ENCODE assay signal across 8 cellular contexts in genomic region chr1:222455188-222455879, GRCh38.
DNase-seq lines count a peak whose midpoint lies in the region; ATAC-seq and TF ChIP-seq lines count a peak whose summit lies in the region.

No MANE protein-coding gene starts in this region.

- WGBS in right cardiac atrium: 5% methylated on average over 16 of the region's 16 CpGs

- no peak for TF ChIP-seq POLR2A in gastrocnemius medialis (IDR thresholded peaks at IDR 0.05)

- DNase-seq in activated gamma-delta T cell treated with Interleukin-2 at 50 U/mL for 16 hours (peak; percentile 85), activated gamma-delta T cell (lab: John Stamatoyannopoulos, UW) (no peak), NCI-H146 (lab: John Stamatoyannopoulos, UW) (peak; percentile 70), T-helper 17 cell (peak; percentile 56 to 78 (median 57)), amygdala (lab: John Stamatoyannopoulos, UW) (peak; percentile 8 to 93 (median 68)), right cardiac atrium (peak; percentile 81 to 94 (median 89)), gastrocnemius medialis (peak; percentile 66 to 76)

- in situ Hi-C loops in gastrocnemius medialis (cut with MboI; ENCODE audit: low sequenced_read_pairs in 4 of 4): loop anchor here in 3 of 4 donors (10.0 to 25.0 kb wide), 4 partner anchors 632 to 1593 kb away; partner anchors contain the start of gene DUSP10 (in 2 of the 3)

- intact Hi-C loops in right cardiac atrium (cut with DNase I): loop anchor here in 3 of 4 donors (10.0 kb wide), 4 partner anchors 361 to 971 kb away; partner anchors contain the start of gene DUSP10 (in 1 of the 3)
- intact Hi-C loops in gastrocnemius medialis (cut with DNase I; ENCODE audit: low total_unique reads): loop anchor here (2.0 to 10.0 kb wide), 4 partner anchors 358 to 1191 kb away; partner anchors contain the start of gene DUSP10

- H3K9me3 ChIP-seq in T-helper 17 cell (ENCODE audit: control insufficient read depth, low read length, poor library complexity, severe bottlenecking) (no peaks in the 10 kb centered on the region), right cardiac atrium (ENCODE audit: control insufficient read depth, low read length) (no peaks in the 10 kb centered on the region), gastrocnemius medialis (no peaks in the 10 kb centered on the region)

- H3K27me3 ChIP-seq in right cardiac atrium (ENCODE audit: control insufficient read depth, insufficient read depth) (no peaks in the 10 kb centered on the region), gastrocnemius medialis (no peaks in the 10 kb centered on the region)

- H3K4me1 ChIP-seq in right cardiac atrium (ENCODE audit: control insufficient read depth, insufficient read depth, low read length): peaks cover 2% of the 10 kb centered on the region
- peaks cover 18 to 23% of the 10 kb centered on the region in 2 donors for H3K4me1 ChIP-seq in gastrocnemius medialis

- H3K4me1 Mint-ChIP-seq in T-helper 17 cell: peaks cover 11% of the 10 kb centered on the region

- no peaks in the 10 kb centered on the region for H3K36me3 ChIP-seq in gastrocnemius medialis

- no peak overlapping the region for H3K4me3 Mint-ChIP-seq in T-helper 17 cell

- H3K4me3 ChIP-seq in right cardiac atrium (ENCODE audit: low read length): no peak overlapping the region
- peak overlapping the region; percentile 23 to 40 (median 36) for H3K4me3 ChIP-seq in gastrocnemius medialis

- H3K36me3 Mint-ChIP-seq in T-helper 17 cell (ENCODE audit: low read depth): peaks cover 2% of the 10 kb centered on the region

- peak; percentile 96 for ATAC-seq in HG02870 (IDR thresholded peaks at IDR 0.05; ENCODE audit: unreplicated experiment)
- peak; percentile 98 for ATAC-seq in T-helper 17 cell
- ATAC-seq in right cardiac atrium: peak; percentile 95
- peak; percentile 95 to 97 for ATAC-seq in gastrocnemius medialis

- peak; percentile 77 to 94 (median 88) for TF ChIP-seq CTCF in gastrocnemius medialis (IDR thresholded peaks at IDR 0.05 in 4 of 5, conservative IDR thresholded peaks at IDR 0.05 in 1 of 5)

- H3K27me3 Mint-ChIP-seq in T-helper 17 cell: peaks cover 7% of the 10 kb centered on the region

- H3K27ac ChIP-seq in right cardiac atrium (ENCODE audit: low read length): no peak overlapping the region
- peak overlapping the region; percentile 58 to 76 (median 68) for H3K27ac ChIP-seq in gastrocnemius medialis

- no peak overlapping the region for H3K27ac Mint-ChIP-seq in T-helper 17 cell
